Comparison of ENCODE assay signal across 14 cellular contexts in genomic region chr7:117839507-117839906, GRCh38. TPM values are rescaled to one million over a fixed set of nuclear protein-coding genes. Genes with fewer than 3 reads are reported as not detected.
DNase-seq lines count a peak whose midpoint lies in the region; ATAC-seq and TF ChIP-seq lines count a peak whose summit lies in the region.
"Had no signal": no experiment of that assay in that cellular context is flagged by ENCODE, and none has a peak within 500 bp of the region (broad histone marks: within the 10 kb centered on the region; RNA-seq: fewer than 3 reads in every experiment).

No MANE protein-coding gene starts in this region.

- H3K4me3 ChIP-seq in dorsolateral prefrontal cortex, result no peak overlapping the region
- H3K4me3 ChIP-seq: adrenal gland had no signal

- intact Hi-C loops in dorsolateral prefrontal cortex (cut with DNase I), result no loop called here

- no peak for DNase-seq in D341Med (ENCODE audit: low spot score)
- no peak for DNase-seq in activated naive CD4-positive, alpha-beta T cell treated with Interleukin-2 at 50 U/mL for 16 hours
- DNase-seq in dorsolateral prefrontal cortex, result no peak
- DNase-seq in NCI-H1092 treated with DMSO at 0.1 percent for 48 hours (lab: John Stamatoyannopoulos, UW), result no peak
- DNase-seq: activated T-cell treated with anti-CD3 and anti-CD28 coated beads, Interleukin-2, amount 50 U/mL, for 4 hours; adrenal gland; kidney; NCI-H2107; OCI-M1; stimulated activated naive CD8-positive, alpha-beta T cell treated with anti-CD3 and anti-CD28 coated beads, Interleukin-15, amount 100 ng/mL, for 72 hours had no signal

- H3K27ac ChIP-seq in dorsolateral prefrontal cortex, result peak overlapping the region in 13 of 59 donors; percentile 4 to 51 (median 22)
- H3K27ac ChIP-seq: adrenal gland had no signal

- ATAC-seq in GM18867 (IDR thresholded peaks at IDR 0.05; ENCODE audit: unreplicated experiment) (peak; percentile 67), GM21381 (IDR thresholded peaks at IDR 0.05; ENCODE audit: unreplicated experiment) (peak; percentile 50), HG02973 (IDR thresholded peaks at IDR 0.05; ENCODE audit: unreplicated experiment) (peak; percentile 52), HG03565 (IDR thresholded peaks at IDR 0.05; ENCODE audit: unreplicated experiment) (peak; percentile 52)
- ATAC-seq: activated T-cell treated with anti-CD3 and anti-CD28 coated beads, Interleukin-2, amount 50 U/mL, for 4 hours; stimulated activated naive CD8-positive, alpha-beta T cell treated with anti-CD3 and anti-CD28 coated beads, Interleukin-15, amount 100 ng/mL, for 72 hours had no signal

- TF ChIP-seq CTCF in dorsolateral prefrontal cortex (IDR thresholded peaks at IDR 0.05 in 54 of 56, conservative IDR thresholded peaks at IDR 0.05 in 2 of 56; ENCODE audit: low read depth in 1 of 56, partially characterized antibody in 56 of 56), result no peak

- H3K27me3 ChIP-seq in dorsolateral prefrontal cortex, result no peaks in the 10 kb centered on the region
- H3K27me3 ChIP-seq: adrenal gland had no signal

RNA-seq across cellular contexts. Expression of gene CTTNBP2, which starts 33.7 kb away (rescaled TPM):
- 100 to 1,000 TPM in 1 of 120 experiments, 10 to 100 TPM in 119; 32.0 to 119 (median 57.5) TPM for total RNA-seq in dorsolateral prefrontal cortex
